Comparison of ENCODE assay signal across 26 cellular contexts in the genomic region with DNA sequence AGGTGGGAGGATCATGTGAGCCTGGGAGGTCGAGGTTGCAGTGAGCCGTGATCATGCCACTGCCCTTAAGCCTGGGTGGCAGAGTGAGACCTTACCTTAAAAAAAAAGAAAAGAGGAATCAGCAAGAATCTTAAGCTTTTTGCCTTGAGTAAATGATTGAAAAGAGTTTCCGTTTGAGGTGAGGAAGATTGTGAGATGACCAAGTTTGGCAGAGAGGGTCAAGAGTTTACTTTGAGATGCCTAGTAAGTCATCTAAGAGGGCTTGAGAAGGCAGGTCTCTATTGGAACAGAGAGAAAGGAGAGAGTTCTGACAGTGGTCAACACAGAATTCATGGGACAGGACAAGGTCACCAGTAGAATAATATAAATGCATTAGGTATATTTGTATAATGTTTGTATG.
A peak's percentile ranks its signal among the peaks of the same experiment; 100 is the strongest.
DNase-seq lines count a peak whose midpoint lies in the region; ATAC-seq lines count a peak whose summit lies in the region.
"Had no signal": no experiment of that assay in that cellular context is flagged by ENCODE, and none has a peak within 500 bp of the region (broad histone marks: within the 10 kb centered on the region; RNA-seq: fewer than 3 reads in every experiment).

No MANE protein-coding gene starts in this region.

- in situ Hi-C loops in GM23248 (cut with MboI), result no loop called here

- H3F3A ChIP-seq in GM23248 (ENCODE audit: insufficient read depth), result no peaks in the 10 kb centered on the region

- DNase-seq in dermis blood vessel endothelial cell (no peak), NCI-H446 (lab: John Stamatoyannopoulos, UW) (no peak), GM23248 (no peak)
- DNase-seq: activated CD4-positive, alpha-beta T cell treated with anti-CD3 and anti-CD28 coated beads, Interleukin-2, amount 50 U/mL, for 4 hours; activated CD8-positive, alpha-beta memory T cell treated with anti-CD3 and anti-CD28 coated beads, Interleukin-2, amount 50 U/mL, for 4 hours; activated effector memory CD4-positive, alpha-beta T cell treated with Interleukin-2 at 50 U/mL for 16 hours; activated naive CD8-positive, alpha-beta T cell treated with anti-CD3 and anti-CD28 coated beads, Interleukin-2, amount 50 U/mL, for 24 hours; cerebellar nuclear complex; DND-41; erythroblast; KBM-7; MM.1S; NCI-H1436 treated with DMSO at 0.1 percent for 48 hours; NCI-H69; nephron progenitor cell; pancreas; right lobe of liver; SK-N-SH; stimulated activated CD8-positive, alpha-beta memory T cell treated with anti-CD3 and anti-CD28 coated beads, Interleukin-4, amount 100 ng/mL, for 48 hours; T-helper 2 cell had no signal

- no peaks in the 10 kb centered on the region for H3K4me1 ChIP-seq in GM23248 (ENCODE audit: insufficient read depth)
- H3K4me1 ChIP-seq: pancreas, right lobe of liver had no signal

- no peak overlapping the region for H3K4me2 ChIP-seq in GM23248 (ENCODE audit: unreplicated experiment)
- H3K4me2 ChIP-seq: SK-N-SH had no signal

- H3K27ac ChIP-seq in GM23248, result no peak overlapping the region
- H3K27ac ChIP-seq: pancreas, right lobe of liver had no signal

- no peaks in the 10 kb centered on the region for H4K20me1 ChIP-seq in GM23248 (ENCODE audit: insufficient read depth)

- no peaks in the 10 kb centered on the region for H3K79me2 ChIP-seq in GM23248 (ENCODE audit: insufficient read depth)

- WGBS in GM23248 (ENCODE audit: low coverage in 1 of 2, low lambda C conversion rate in 2 of 2, missing lambda C conversion rate in 2 of 2), 2 experiments, result 35 to 47% methylated on average over 3 of the region's 3 CpGs

- H2AFZ ChIP-seq in GM23248, result no peak overlapping the region

- ATAC-seq in GM18508 (IDR thresholded peaks at IDR 0.05; ENCODE audit: insufficient read depth, unreplicated experiment) (peak; percentile 94), GM19438 (IDR thresholded peaks at IDR 0.05; ENCODE audit: low read depth, unreplicated experiment) (peak; percentile 85), HG02938 (IDR thresholded peaks at IDR 0.05; ENCODE audit: unreplicated experiment) (peak; percentile 76), HG03571 (IDR thresholded peaks at IDR 0.05; ENCODE audit: unreplicated experiment) (peak; percentile 88), GM19035 (IDR thresholded peaks at IDR 0.05; ENCODE audit: unreplicated experiment) (no peak)
- ATAC-seq: activated naive CD8-positive, alpha-beta T cell treated with anti-CD3 and anti-CD28 coated beads, Interleukin-2, amount 50 U/mL, for 24 hours; HCT116; pancreas; right lobe of liver had no signal

- H3K4me3 ChIP-seq in GM23248, result no peak overlapping the region
- H3K4me3 ChIP-seq: pancreas, right lobe of liver had no signal

- H3K9me2 ChIP-seq in GM23248 (ENCODE audit: insufficient read depth), result no peaks in the 10 kb centered on the region
- H3K9me2 ChIP-seq: SK-N-SH had no signal

- no peak overlapping the region for H3K9ac ChIP-seq in GM23248
- H3K9ac ChIP-seq: SK-N-SH had no signal

- no peaks in the 10 kb centered on the region for H3K36me3 ChIP-seq in GM23248 (ENCODE audit: low read depth)
- H3K36me3 ChIP-seq: pancreas, right lobe of liver had no signal

- no peaks in the 10 kb centered on the region for H3K9me3 ChIP-seq in GM23248 (ENCODE audit: low read depth)
- H3K9me3 ChIP-seq: pancreas, right lobe of liver, SK-N-SH had no signal

- no peaks in the 10 kb centered on the region for H3K27me3 ChIP-seq in GM23248 (replicated peaks; ENCODE audit: insufficient read depth)
- H3K27me3 ChIP-seq: pancreas, right lobe of liver had no signal
